Comparison of ENCODE assay signal across 1 cellular context in the genomic region with DNA sequence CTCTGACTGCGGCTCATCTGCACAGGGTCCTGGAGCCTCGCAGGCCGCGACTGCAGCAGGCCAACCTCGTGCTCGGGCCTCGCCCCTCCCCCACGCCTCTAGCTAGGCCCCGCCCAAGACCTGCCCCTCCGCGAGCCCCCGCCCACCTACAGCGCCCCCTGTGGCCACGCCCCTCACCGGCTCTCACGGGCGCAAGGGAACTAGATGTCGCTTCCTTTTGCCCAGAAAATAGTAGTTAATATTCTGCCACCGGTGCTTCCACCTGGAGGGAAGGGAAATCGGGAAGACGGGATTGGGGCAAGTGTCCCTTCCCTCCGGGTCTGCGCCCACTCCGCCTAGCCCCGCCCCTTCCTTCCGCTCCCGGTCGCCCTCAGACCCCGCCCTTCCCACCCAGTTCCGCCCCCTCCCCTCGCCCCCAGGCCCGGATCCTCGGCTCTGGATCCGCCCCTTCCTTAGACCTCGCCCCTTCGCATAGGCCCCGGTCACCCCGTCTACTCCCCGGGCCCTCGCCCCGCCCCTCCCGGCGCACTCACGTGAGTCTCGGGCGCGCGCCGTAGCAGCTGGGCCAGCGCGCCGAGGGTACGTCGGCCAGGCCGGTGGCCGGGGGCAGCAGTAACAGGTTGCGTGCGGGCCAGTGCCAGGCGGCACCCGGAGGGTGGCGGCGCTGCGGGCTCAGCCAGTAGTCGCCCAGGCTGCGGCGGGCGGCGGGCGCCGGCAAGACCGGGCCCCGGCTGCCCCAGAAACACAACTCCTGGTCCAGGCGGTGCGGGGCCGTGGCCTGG.
TF ChIP-seq lines count a peak whose summit lies in the region.

No MANE protein-coding gene starts in this region.

TF ChIP-seq in H1, 55 proteins besides CTCF, POLR2A, EP300 and RAD21:
- TF ChIP-seq MAFK (IDR thresholded peaks at IDR 0.05; ENCODE audit: low read depth, low read length) = no peak
- TF ChIP-seq SIN3A (conservative IDR thresholded peaks at IDR 0.05 in 1 of 2, IDR thresholded peaks at IDR 0.05 in 1 of 2; ENCODE audit: low read depth in 1 of 2, low read length in 2 of 2) = peak in 1 of 2 experiments; percentile 49; a peak in 2 of 4 replicates
- peak; percentile 74 for TF ChIP-seq SP1 (IDR thresholded peaks at IDR 0.05; ENCODE audit: low read depth, low read length)
- TF ChIP-seq, protein P1, sequence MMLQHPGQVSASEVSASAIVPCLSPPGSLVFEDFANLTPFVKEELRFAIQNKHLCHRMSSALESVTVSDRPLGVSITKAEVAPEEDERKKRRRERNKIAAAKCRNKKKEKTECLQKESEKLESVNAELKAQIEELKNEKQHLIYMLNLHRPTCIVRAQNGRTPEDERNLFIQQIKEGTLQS (IDR thresholded peaks at IDR 0.05; ENCODE audit: insufficient read depth, low read depth, low read length) = 0 out of 2 replicates have a peak, but pooled peaks have one; percentile 6
- peak; percentile 48; the same call in 1 of the 2 replicates for TF ChIP-seq FOSL1 (IDR thresholded peaks at IDR 0.05; ENCODE audit: insufficient read depth, low read depth, low read length)
- TF ChIP-seq ASH2L (IDR thresholded peaks at IDR 0.05; ENCODE audit: low read length) = peak; percentile 38
- TF ChIP-seq TAF7 (optimal IDR thresholded peaks at IDR 0.05; ENCODE audit: borderline replicate concordance, low read depth, low read length) = peak; percentile 83
- peak; percentile 71; the same call in 1 of the 2 replicates for TF ChIP-seq POLR2AphosphoS5 (IDR thresholded peaks at IDR 0.05; ENCODE audit: low read depth, low read length)
- TF ChIP-seq, protein P2, sequence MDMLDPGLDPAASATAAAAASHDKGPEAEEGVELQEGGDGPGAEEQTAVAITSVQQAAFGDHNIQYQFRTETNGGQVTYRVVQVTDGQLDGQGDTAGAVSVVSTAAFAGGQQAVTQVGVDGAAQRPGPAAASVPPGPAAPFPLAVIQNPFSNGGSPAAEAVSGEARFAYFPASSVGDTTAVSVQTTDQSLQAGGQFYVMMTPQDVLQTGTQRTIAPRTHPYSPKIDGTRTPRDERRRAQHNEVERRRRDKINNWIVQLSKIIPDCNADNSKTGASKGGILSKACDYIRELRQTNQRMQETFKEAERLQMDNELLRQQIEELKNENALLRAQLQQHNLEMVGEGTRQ (IDR thresholded peaks at IDR 0.05; ENCODE audit: low read length) = 0 out of 2 replicates have a peak, but pooled peaks have one; percentile 35
- peak; percentile 95 for TF ChIP-seq SP4 (IDR thresholded peaks at IDR 0.05; ENCODE audit: low read length)
- TF ChIP-seq SRF (IDR thresholded peaks at IDR 0.05; ENCODE audit: low read depth, low read length) = no peak
- TF ChIP-seq, protein P3, sequence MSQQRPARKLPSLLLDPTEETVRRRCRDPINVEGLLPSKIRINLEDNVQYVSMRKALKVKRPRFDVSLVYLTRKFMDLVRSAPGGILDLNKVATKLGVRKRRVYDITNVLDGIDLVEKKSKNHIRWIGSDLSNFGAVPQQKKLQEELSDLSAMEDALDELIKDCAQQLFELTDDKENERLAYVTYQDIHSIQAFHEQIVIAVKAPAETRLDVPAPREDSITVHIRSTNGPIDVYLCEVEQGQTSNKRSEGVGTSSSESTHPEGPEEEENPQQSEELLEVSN (IDR thresholded peaks at IDR 0.05) = peak; percentile 99
- no peak for TF ChIP-seq NANOG (IDR thresholded peaks at IDR 0.05; ENCODE audit: insufficient read depth, low read depth, low read length, poor library complexity, severe bottlenecking)
- peak; percentile 69 for TF ChIP-seq KDM4A (IDR thresholded peaks at IDR 0.05; ENCODE audit: low read depth, low read length, severe bottlenecking)
- TF ChIP-seq EGR1 (IDR thresholded peaks at IDR 0.05; ENCODE audit: borderline replicate concordance, low read depth, low read length) = no peak
- TF ChIP-seq, protein P4, sequence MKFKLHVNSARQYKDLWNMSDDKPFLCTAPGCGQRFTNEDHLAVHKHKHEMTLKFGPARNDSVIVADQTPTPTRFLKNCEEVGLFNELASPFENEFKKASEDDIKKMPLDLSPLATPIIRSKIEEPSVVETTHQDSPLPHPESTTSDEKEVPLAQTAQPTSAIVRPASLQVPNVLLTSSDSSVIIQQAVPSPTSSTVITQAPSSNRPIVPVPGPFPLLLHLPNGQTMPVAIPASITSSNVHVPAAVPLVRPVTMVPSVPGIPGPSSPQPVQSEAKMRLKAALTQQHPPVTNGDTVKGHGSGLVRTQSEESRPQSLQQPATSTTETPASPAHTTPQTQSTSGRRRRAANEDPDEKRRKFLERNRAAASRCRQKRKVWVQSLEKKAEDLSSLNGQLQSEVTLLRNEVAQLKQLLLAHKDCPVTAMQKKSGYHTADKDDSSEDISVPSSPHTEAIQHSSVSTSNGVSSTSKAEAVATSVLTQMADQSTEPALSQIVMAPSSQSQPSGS (IDR thresholded peaks at IDR 0.05; ENCODE audit: low read length) = 0 out of 2 replicates have a peak, but pooled peaks have one; percentile 1
- TF ChIP-seq TBP (IDR thresholded peaks at IDR 0.05; ENCODE audit: low read depth, low read length) = peak; percentile 62; the same call in 1 of the 2 replicates
- TF ChIP-seq CHD2 (IDR thresholded peaks at IDR 0.05; ENCODE audit: low read length) = no peak
- peak; percentile 75 for TF ChIP-seq PHF8 (conservative IDR thresholded peaks at IDR 0.05; ENCODE audit: low read depth, low read length)
- TF ChIP-seq CBX8 (IDR thresholded peaks at IDR 0.05; ENCODE audit: borderline replicate concordance, low read depth, low read length) = no peak
- TF ChIP-seq BRCA1 (IDR thresholded peaks at IDR 0.05; ENCODE audit: low read depth, low read length) = no peak
- TF ChIP-seq CREB1 (IDR thresholded peaks at IDR 0.05) = peak; percentile 81
- TF ChIP-seq RFX5 (IDR thresholded peaks at IDR 0.05; ENCODE audit: borderline replicate concordance, low read depth, low read length) = no peak
- TF ChIP-seq HDAC2 (IDR thresholded peaks at IDR 0.05; ENCODE audit: borderline replicate concordance in 1 of 2, low read depth in 2 of 2, low read length in 2 of 2) = peak in 1 of 2 experiments; percentile 96; a peak in 2 of 4 replicates
- TF ChIP-seq, protein P5, sequence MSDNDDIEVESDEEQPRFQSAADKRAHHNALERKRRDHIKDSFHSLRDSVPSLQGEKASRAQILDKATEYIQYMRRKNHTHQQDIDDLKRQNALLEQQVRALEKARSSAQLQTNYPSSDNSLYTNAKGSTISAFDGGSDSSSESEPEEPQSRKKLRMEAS (IDR thresholded peaks at IDR 0.05) = peak; percentile 100
- TF ChIP-seq SIX5 (IDR thresholded peaks at IDR 0.05; ENCODE audit: low read depth, low read length) = no peak
- peak; percentile 31; the same call in 1 of the 2 replicates for TF ChIP-seq TEAD4 (IDR thresholded peaks at IDR 0.05; ENCODE audit: low read depth, low read length)
- peak; percentile 81 for TF ChIP-seq TAF1 (IDR thresholded peaks at IDR 0.05; ENCODE audit: low read depth, low read length)
- TF ChIP-seq GABPA (IDR thresholded peaks at IDR 0.05; ENCODE audit: borderline replicate concordance, insufficient read depth, low read length) = no peak
- TF ChIP-seq TCF12 (IDR thresholded peaks at IDR 0.05; ENCODE audit: low read depth, low read length) = 0 out of 2 replicates have a peak, but pooled peaks have one; percentile 76
